Comparison of ENCODE assay signal across 19 cellular contexts in genomic region chr17:29449865-29450671, GRCh38. TPM values are rescaled to one million over a fixed set of nuclear protein-coding genes. Genes with fewer than 3 reads are reported as not detected.
DNase-seq lines count a peak whose midpoint lies in the region; ATAC-seq, FAIRE-seq and TF ChIP-seq lines count a peak whose summit lies in the region.
"Had no signal": no experiment of that assay in that cellular context is flagged by ENCODE, and none has a peak within 500 bp of the region (broad histone marks: within the 10 kb centered on the region; RNA-seq: fewer than 3 reads in every experiment).

No MANE protein-coding gene starts in this region.

- WGBS in pancreas, 2 donors = 49 to 60% methylated on average over 5 of the region's 5 CpGs

- no peak overlapping the region for H3K4me2 ChIP-seq in PC-3 (ENCODE audit: low read length)

- H3K27ac Mint-ChIP-seq in CD8-positive, alpha-beta memory T cell = peak overlapping the region in 5 of 8 donors; percentile 10 to 90 (median 69)
- H3K27ac Mint-ChIP-seq in T-cell (peak overlapping the region; percentile 58 to 74), endothelial cell (ENCODE audit: unreplicated experiment) (peak overlapping the region; percentile 8)
- H3K27ac Mint-ChIP-seq: activated naive CD4-positive, alpha-beta T cell treated with anti-CD3 and anti-CD28 coated beads, Interleukin-2, amount 10 ng/mL, durations not matched to agents 7 days and 5 days had no signal

- ATAC-seq in T-cell (replicated peaks in 1 of 4) (no peak), pancreas (peak in 3 of 4 donors; percentile 27 to 51 (median 45)), HG02798 (IDR thresholded peaks at IDR 0.05; ENCODE audit: poor library complexity, unreplicated experiment) (no peak), PC-3 (no peak), GM19035 (IDR thresholded peaks at IDR 0.05; ENCODE audit: unreplicated experiment) (no peak)
- ATAC-seq: left cardiac atrium had no signal

- no peak for FAIRE-seq in pancreas (lab: Jason Lieb, UNC)

- no peak overlapping the region for H3K27ac ChIP-seq in CD8-positive, alpha-beta memory T cell (ENCODE audit: low read depth, low read length)
- no peak overlapping the region for H3K27ac ChIP-seq in pancreas
- H3K27ac ChIP-seq in PC-3 (ENCODE audit: low read length) = no peak overlapping the region

- H3K9me2 ChIP-seq in PC-3 (replicated peaks; ENCODE audit: low read length) = no peaks in the 10 kb centered on the region

- H3F3A ChIP-seq in PC-3 (ENCODE audit: low read length, unreplicated experiment) = no peaks in the 10 kb centered on the region

- H3K9me3 ChIP-seq in CD8-positive, alpha-beta memory T cell (ENCODE audit: low read length) = no peaks in the 10 kb centered on the region
- H3K9me3 ChIP-seq in pancreas (no peaks in the 10 kb centered on the region), PC-3 (ENCODE audit: low read length) (no peaks in the 10 kb centered on the region)
- H3K9me3 ChIP-seq: BE2C had no signal

- TF ChIP-seq CTCF in endothelial cell (IDR thresholded peaks at IDR 0.05; ENCODE audit: unreplicated experiment) (no peak), pancreas (IDR thresholded peaks at IDR 0.05) (no peak), PC-3 (conservative IDR thresholded peaks at IDR 0.05; ENCODE audit: low read depth, low read length) (no peak)

- no peaks in the 10 kb centered on the region for H3K27me3 ChIP-seq in CD8-positive, alpha-beta memory T cell (ENCODE audit: insufficient read depth, low read length, poor library complexity, severe bottlenecking)
- H3K27me3 ChIP-seq in pancreas (no peaks in the 10 kb centered on the region), PC-3 (ENCODE audit: low read length) (no peaks in the 10 kb centered on the region)
- H3K27me3 ChIP-seq: BE2C had no signal

- no peak overlapping the region for H3K9ac ChIP-seq in PC-3 (ENCODE audit: low read length)

- H3K4me3 Mint-ChIP-seq in CD8-positive, alpha-beta memory T cell = no peak overlapping the region
- no peak overlapping the region for H3K4me3 Mint-ChIP-seq in T-cell
- no peak overlapping the region for H3K4me3 Mint-ChIP-seq in endothelial cell (ENCODE audit: unreplicated experiment)
- H3K4me3 Mint-ChIP-seq: activated naive CD4-positive, alpha-beta T cell treated with anti-CD3 and anti-CD28 coated beads, Interleukin-2, amount 10 ng/mL, durations not matched to agents 7 days and 5 days; T-helper 2 cell treated with Interferon-gamma antibody and Interleukin-4, amounts not matched to agents 5 μg/mL and 100 μg/mL, for 36 hours had no signal

- H3K27me3 Mint-ChIP-seq in CD8-positive, alpha-beta memory T cell = no peaks in the 10 kb centered on the region
- H3K27me3 Mint-ChIP-seq in T-cell = no peaks in the 10 kb centered on the region
- no peaks in the 10 kb centered on the region for H3K27me3 Mint-ChIP-seq in endothelial cell (ENCODE audit: unreplicated experiment)
- H3K27me3 Mint-ChIP-seq: activated naive CD4-positive, alpha-beta T cell treated with anti-CD3 and anti-CD28 coated beads, Interleukin-2, amount 10 ng/mL, durations not matched to agents 7 days and 5 days; brain had no signal

- no TSS peak for BruUV-seq in PC-3 (replicated peaks; lab: Mats Ljungman, UMichigan)

- peaks cover 46% of the 10 kb centered on the region for H3K79me2 ChIP-seq in PC-3 (ENCODE audit: low read length)

- peaks cover 17% of the 10 kb centered on the region for H3K4me1 ChIP-seq in CD8-positive, alpha-beta memory T cell (ENCODE audit: insufficient read depth, low read length)
- peaks cover 5 to 24% (median 11%) of the 10 kb centered on the region in 3 donors for H3K4me1 ChIP-seq in pancreas
- H3K4me1 ChIP-seq in PC-3 (ENCODE audit: insufficient read depth, low read length) = no peaks in the 10 kb centered on the region
- H3K4me1 ChIP-seq: BE2C had no signal

- POLR2A ChIA-PET in CD8-positive, alpha-beta memory T cell (lab: Charles Lee) = no interaction called here
- POLR2A ChIA-PET in T-cell (lab: Charles Lee) = interaction anchor here in 1 of 2 donors (0.7 kb wide), 1 partner anchor 142 kb away, joined by 5 read pairs; no protein-coding TSS in a partner anchor
- POLR2A ChIA-PET in PC-3 (lab: Charles Lee; ENCODE audit: unreplicated experiment) = no interaction called here

- CTCF ChIA-PET in CD8-positive, alpha-beta memory T cell (lab: Charles Lee) = no interaction called here
- CTCF ChIA-PET in T-cell (lab: Charles Lee) = interaction anchor here in 1 of 2 donors (0.7 kb wide), 1 partner anchor 410 kb away, joined by 3 read pairs; no protein-coding TSS in a partner anchor
- CTCF ChIA-PET in PC-3 (lab: Charles Lee) = no interaction called here

- H3K4me1 Mint-ChIP-seq in CD8-positive, alpha-beta memory T cell = peaks cover 36 to 51% (median 44%) of the 10 kb centered on the region in 3 donors
- H3K4me1 Mint-ChIP-seq in T-cell (peaks cover 43 to 49% (median 48%) of the 10 kb centered on the region in 3 donors), endothelial cell (ENCODE audit: unreplicated experiment) (peaks cover 21% of the 10 kb centered on the region)

- peaks cover 5% of the 10 kb centered on the region; the same call in 1 of the 2 replicates for H4K20me1 ChIP-seq in PC-3 (ENCODE audit: low read length)

- peaks cover 9 to 36% (median 17%) of the 10 kb centered on the region in 3 donors for H3K36me3 Mint-ChIP-seq in CD8-positive, alpha-beta memory T cell
- H3K36me3 Mint-ChIP-seq in T-cell (peaks cover 23% of the 10 kb centered on the region), endothelial cell (ENCODE audit: low read depth, unreplicated experiment) (peaks cover 22% of the 10 kb centered on the region)

- no peaks in the 10 kb centered on the region for H3K9me3 Mint-ChIP-seq in CD8-positive, alpha-beta memory T cell
- H3K9me3 Mint-ChIP-seq in T-cell (no peaks in the 10 kb centered on the region), endothelial cell (ENCODE audit: unreplicated experiment) (no peaks in the 10 kb centered on the region)
- H3K9me3 Mint-ChIP-seq: activated naive CD4-positive, alpha-beta T cell treated with anti-CD3 and anti-CD28 coated beads, Interleukin-2, amount 10 ng/mL, durations not matched to agents 7 days and 5 days; T-helper 2 cell treated with Interferon-gamma antibody and Interleukin-4, amounts not matched to agents 5 μg/mL and 100 μg/mL, for 36 hours had no signal

- no peak overlapping the region for H2AFZ ChIP-seq in PC-3 (ENCODE audit: low read length)

- peaks cover 16% of the 10 kb centered on the region for H3K36me3 ChIP-seq in CD8-positive, alpha-beta memory T cell (ENCODE audit: insufficient read depth, low read length)
- peaks cover 0 to 18% (median 0%) of the 10 kb centered on the region in 3 donors for H3K36me3 ChIP-seq in pancreas
- H3K36me3 ChIP-seq in PC-3 (ENCODE audit: low read depth, low read length) = no peaks in the 10 kb centered on the region
- H3K36me3 ChIP-seq: BE2C had no signal

- no peak overlapping the region for H3K4me3 ChIP-seq in CD8-positive, alpha-beta memory T cell (ENCODE audit: low read length)
- H3K4me3 ChIP-seq in pancreas (no peak overlapping the region), PC-3 (ENCODE audit: low read length) (no peak overlapping the region)

- DNase-seq in CD8-positive, alpha-beta memory T cell = no peak
- no peak for DNase-seq in T-cell
- DNase-seq in endothelial cell (ENCODE audit: low spot score) = no peak
- no peak for DNase-seq in pancreas
- DNase-seq in PC-3 = no peak
- DNase-seq: activated CD4-positive, CD25-positive, alpha-beta regulatory T cell; activated naive CD4-positive, alpha-beta T cell treated with anti-CD3 and anti-CD28 coated beads, Interleukin-2, amount 10 ng/mL, durations not matched to agents 7 days and 5 days; BE2C; foreskin fibroblast; GDM1; left cardiac atrium; NCI-H1417; NCI-H524 treated with DMSO at 0.1 percent for 48 hours; SIG-M5; stimulated activated CD4-positive, alpha-beta T cell treated with anti-CD3 and anti-CD28 coated beads, Interleukin-4, amount 100 ng/mL, for 24 hours had no signal

- intact Hi-C loops in pancreas (cut with DNase I) (no loop called here), PC-3 (cut with micrococcal nuclease) (no loop called here)

RNA-seq across cellular contexts. Expression of gene TAOK1, which starts 59.9 kb away (rescaled TPM):
- 10 to 100 TPM; 41.9 to 42.1 TPM for total RNA-seq in CD8-positive, alpha-beta memory T cell
- polyA plus RNA-seq in CD8-positive, alpha-beta memory T cell = 3.8 TPM
- total RNA-seq in T-cell (10 to 100 TPM; 57.7 to 63.4 (median 61.7) TPM), endothelial cell (ENCODE audit: unreplicated experiment) (95.5 TPM), pancreas (10 to 100 TPM; 15.6 to 31.8 (median 18.5) TPM), PC-3 (2014; rRNA removed) (17.3 and 21.3 TPM in 2 replicates)
- 1 to 10 TPM; 5.4 to 6.6 TPM for polyA plus RNA-seq in pancreas

Comparison
In these comparisons a context has a peak if more than half of its experiments do, and no peak if none do; other contexts are left out.
1. H3K27ac Mint-ChIP-seq: peak in every context shown above with its lines; median percentile 69 in CD8-positive, alpha-beta memory T cell; 66 in T-cell; 8 in endothelial cell.
2. ATAC-seq: peak in pancreas (3 of 4); none in T-cell (0 of 4), HG02798 (single experiment), PC-3 (single experiment) and GM19035 (single experiment).